15 cellular contexts compared by ENCODE assay signal in genomic region chr15:36757189-36757814, GRCh38.
DNase-seq lines count a peak whose midpoint lies in the region; ATAC-seq and TF ChIP-seq lines count a peak whose summit lies in the region.
"Had no signal": no experiment of that assay in that cellular context is flagged by ENCODE, and none has a peak within 500 bp of the region (broad histone marks: within the 10 kb centered on the region; RNA-seq: fewer than 3 reads in every experiment).

No MANE protein-coding gene starts in this region.

- H2AFZ ChIP-seq in IMR-90 (replicated peaks; ENCODE audit: low read length, poor library complexity): no peak overlapping the region

- no peaks in the 10 kb centered on the region for H3K36me3 Mint-ChIP-seq in Caco-2 (ENCODE audit: insufficient read depth, unreplicated experiment)

- no peak overlapping the region for H3K23ac ChIP-seq in IMR-90 (ENCODE audit: low read depth, low read length)

- BruUV-seq in IMR-90 (replicated peaks; lab: Mats Ljungman, UMichigan) (no TSS peak), Caco-2 (replicated peaks; lab: Mats Ljungman, UMichigan) (no TSS peak)

- no peak overlapping the region for H3K56ac ChIP-seq in IMR-90 (ENCODE audit: extremely low read depth, insufficient read depth, low read length)

- no peaks in the 10 kb centered on the region for H3K4me1 Mint-ChIP-seq in Caco-2 (ENCODE audit: low read depth, unreplicated experiment)

- no peaks in the 10 kb centered on the region for H3K27me3 Mint-ChIP-seq in Caco-2 (ENCODE audit: insufficient read depth, unreplicated experiment)
- H3K27me3 Mint-ChIP-seq: activated CD8-positive, alpha-beta T cell treated with anti-CD3 and anti-CD28 coated beads for 36 hours had no signal

- H3K4me3 ChIP-seq in IMR-90 (ENCODE audit: insufficient read depth, low read depth, low read length) (no peak overlapping the region), Caco-2 (ENCODE audit: low read depth, low read length) (no peak overlapping the region)
- H3K4me3 ChIP-seq: dorsolateral prefrontal cortex, gastroesophageal sphincter, stomach had no signal

- in situ Hi-C loops in Caki2 (cut with HindIII; ENCODE audit: low pct_unique_long_range_greater_than_20kb, low sequenced_read_pairs): no loop called here
- in situ Hi-C loops in IMR-90 (cut with MboI; ENCODE audit: low sequenced_read_pairs): no loop called here

- no peak overlapping the region for H4K5ac ChIP-seq in IMR-90 (ENCODE audit: low read depth, low read length)

- H4K8ac ChIP-seq in IMR-90 (ENCODE audit: low read depth in 2 of 2, low read length in 2 of 2): no peak overlapping the region

- H3K9me1 ChIP-seq in IMR-90 (ENCODE audit: insufficient read depth, low read length): no peaks in the 10 kb centered on the region; the same call in 1 of the 2 replicates

- no peak overlapping the region for H4K91ac ChIP-seq in IMR-90 (ENCODE audit: insufficient read depth, low read depth, low read length)

- H3K9me3 ChIP-seq in IMR-90 (ENCODE audit: control insufficient read depth, insufficient read depth, low read length) (peaks cover 5% of the 10 kb centered on the region), Caco-2 (no peaks in the 10 kb centered on the region; the same call in 1 of the 2 replicates)
- H3K9me3 ChIP-seq: gastroesophageal sphincter had no signal

- no peak for ATAC-seq in IMR-90 (ENCODE audit: low read depth)
- ATAC-seq in SK-N-SH treated with all-trans-retinoic acid at 6 μM for 48 hours: peak; percentile 86
- ATAC-seq in HG03097 (IDR thresholded peaks at IDR 0.05; ENCODE audit: low FRiP score, unreplicated experiment): no peak
- ATAC-seq: activated CD8-positive, alpha-beta T cell treated with anti-CD3 and anti-CD28 coated beads for 36 hours; gastroesophageal sphincter had no signal

- intact Hi-C loops in IMR-90 (cut with micrococcal nuclease): no loop called here
- intact Hi-C loops in Caco-2 (cut with micrococcal nuclease; ENCODE audit: unreplicated experiment): no loop called here

- no peak overlapping the region for H2BK15ac ChIP-seq in IMR-90 (ENCODE audit: low read depth, low read length)

- TF ChIP-seq CTCF in IMR-90 (conservative IDR thresholded peaks at IDR 0.05; ENCODE audit: low read depth, low read length) (no peak), Caco-2 (IDR thresholded peaks at IDR 0.05; ENCODE audit: insufficient read depth in 1 of 2, low read depth in 1 of 2, low read length in 1 of 2, severe bottlenecking in 1 of 2, unreplicated experiment in 1 of 2) (no peak)

- H3K18ac ChIP-seq in IMR-90 (ENCODE audit: low read depth, low read length): no peak overlapping the region

- no peak for TF ChIP-seq RAD21 in IMR-90 (IDR thresholded peaks at IDR 0.05; ENCODE audit: low read length)

- H3K4me2 ChIP-seq in IMR-90 (ENCODE audit: low read depth, low read length): no peak overlapping the region

- no peak overlapping the region for H3K4ac ChIP-seq in IMR-90 (ENCODE audit: low read depth, low read length)

- no peak overlapping the region for H2BK5ac ChIP-seq in IMR-90 (ENCODE audit: low read depth, low read length, poor library complexity, severe bottlenecking)

- no peaks in the 10 kb centered on the region for H4K20me1 ChIP-seq in IMR-90 (ENCODE audit: insufficient read depth, low read length)

- H2AK9ac ChIP-seq in IMR-90 (replicated peaks; ENCODE audit: low read depth, low read length, poor library complexity): no peak overlapping the region

- H2AK5ac ChIP-seq in IMR-90 (ENCODE audit: low read depth, low read length): peak overlapping the region; percentile 64; the same call in 1 of the 2 replicates

- peaks cover 9% of the 10 kb centered on the region for H3K9me3 Mint-ChIP-seq in Caco-2 (ENCODE audit: unreplicated experiment)

- H3K36me3 ChIP-seq in IMR-90 (ENCODE audit: control insufficient read depth, insufficient read depth, low read length): no peaks in the 10 kb centered on the region
- no peaks in the 10 kb centered on the region for H3K36me3 ChIP-seq in Caco-2 (ENCODE audit: control insufficient read depth, insufficient read depth, low read length)
- H3K36me3 ChIP-seq: stomach had no signal

- H3K4me1 ChIP-seq in IMR-90 (ENCODE audit: control insufficient read depth, insufficient read depth, low read length) (no peaks in the 10 kb centered on the region; the same call in 1 of the 2 replicates), Caco-2 (no peaks in the 10 kb centered on the region)
- H3K4me1 ChIP-seq: gastroesophageal sphincter had no signal

- H3K27ac ChIP-seq in IMR-90 (ENCODE audit: insufficient read depth, low read length) (no peak overlapping the region), epithelial cell of prostate (no peak overlapping the region)
- H3K27ac ChIP-seq: dorsolateral prefrontal cortex, gastroesophageal sphincter, stomach had no signal

- H3K27ac Mint-ChIP-seq in Caco-2 (ENCODE audit: unreplicated experiment): no peak overlapping the region
- H3K27ac Mint-ChIP-seq: activated CD8-positive, alpha-beta T cell treated with anti-CD3 and anti-CD28 coated beads for 36 hours had no signal

- H3K27me3 ChIP-seq in IMR-90 (ENCODE audit: control insufficient read depth, insufficient read depth, low read length): no peaks in the 10 kb centered on the region
- no peaks in the 10 kb centered on the region for H3K27me3 ChIP-seq in Caco-2 (replicated peaks; ENCODE audit: control insufficient read depth, insufficient read depth, low read length)
- H3K27me3 ChIP-seq: dorsolateral prefrontal cortex, gastroesophageal sphincter, stomach had no signal

- no peak overlapping the region for H3K9ac ChIP-seq in IMR-90 (ENCODE audit: low read depth, low read length)

- H2BK120ac ChIP-seq in IMR-90 (ENCODE audit: low read depth, low read length): no peak overlapping the region

- CTCF ChIA-PET in IMR-90 (lab: Yijun Ruan, JAX): no interaction called here
- CTCF ChIA-PET in Caco-2 (lab: Charles Lee): no interaction called here

- H3K79me1 ChIP-seq in IMR-90 (ENCODE audit: low read depth in 1 of 2, low read length in 2 of 2): no peaks in the 10 kb centered on the region

- POLR2A ChIA-PET in IMR-90 (lab: Charles Lee; ENCODE audit: unreplicated experiment) (no interaction called here), Caco-2 (lab: Charles Lee) (no interaction called here)

- TF ChIP-seq POLR2A in IMR-90 (IDR thresholded peaks at IDR 0.05; ENCODE audit: low read depth, low read length): no peak

- DNase-seq in Caki2 (ENCODE audit: low read depth): peak; percentile 69
- DNase-seq in IMR-90: peak; percentile 26
- DNase-seq in epithelial cell of prostate (ENCODE audit: low read depth, low spot score): peak; percentile 20
- no peak for DNase-seq in Caco-2
- no peak for DNase-seq in DMS79 (lab: John Stamatoyannopoulos, UW)
- DNase-seq in GM03348 (ENCODE audit: low spot score): no peak
- DNase-seq: activated CD8-positive, alpha-beta T cell treated with anti-CD3 and anti-CD28 coated beads for 36 hours; activated naive CD4-positive, alpha-beta T cell treated with Interleukin-2 at 50 U/mL for 16 hours; DND-41; KG1; stomach had no signal

- no peak overlapping the region for H3K14ac ChIP-seq in IMR-90 (replicated peaks; ENCODE audit: low read depth, low read length)

- WGBS in IMR-90 (ENCODE audit: extremely low coverage in 2 of 2, insufficient read length in 1 of 2), 2 experiments: 80% methylated on average over 1 of the region's 11 CpGs; no CpG with 5 or more reads in 1 of the 2 experiments

- no peak overlapping the region for H3K4me3 Mint-ChIP-seq in Caco-2 (ENCODE audit: unreplicated experiment)
- H3K4me3 Mint-ChIP-seq: activated CD8-positive, alpha-beta T cell treated with anti-CD3 and anti-CD28 coated beads for 36 hours had no signal

- dilution Hi-C loops in IMR-90 (cut with HindIII; ENCODE audit: low sequenced_read_pairs, unreplicated experiment): no loop called here

- H2BK20ac ChIP-seq in IMR-90 (ENCODE audit: low read depth, low read length): no peak overlapping the region

TF ChIP-seq in IMR-90, 13 proteins besides CTCF, POLR2A, EP300 and RAD21:
- TF ChIP-seq MAFK (IDR thresholded peaks at IDR 0.05; ENCODE audit: low read depth, low read length) (no peak), RFX5 (IDR thresholded peaks at IDR 0.05; ENCODE audit: low read depth, low read length) (no peak), MAZ (IDR thresholded peaks at IDR 0.05; ENCODE audit: borderline replicate concordance, low read depth, low read length) (no peak)

TF ChIP-seq in SK-N-SH treated with all-trans-retinoic acid at 6 μM for 48 hours, 23 proteins besides CTCF, POLR2A, EP300 and RAD21 (continues in another document):
- TF ChIP-seq TSHZ2 (CRISPR knock-in tag; IDR thresholded peaks at IDR 0.05): no peak
- TF ChIP-seq, protein P1, sequence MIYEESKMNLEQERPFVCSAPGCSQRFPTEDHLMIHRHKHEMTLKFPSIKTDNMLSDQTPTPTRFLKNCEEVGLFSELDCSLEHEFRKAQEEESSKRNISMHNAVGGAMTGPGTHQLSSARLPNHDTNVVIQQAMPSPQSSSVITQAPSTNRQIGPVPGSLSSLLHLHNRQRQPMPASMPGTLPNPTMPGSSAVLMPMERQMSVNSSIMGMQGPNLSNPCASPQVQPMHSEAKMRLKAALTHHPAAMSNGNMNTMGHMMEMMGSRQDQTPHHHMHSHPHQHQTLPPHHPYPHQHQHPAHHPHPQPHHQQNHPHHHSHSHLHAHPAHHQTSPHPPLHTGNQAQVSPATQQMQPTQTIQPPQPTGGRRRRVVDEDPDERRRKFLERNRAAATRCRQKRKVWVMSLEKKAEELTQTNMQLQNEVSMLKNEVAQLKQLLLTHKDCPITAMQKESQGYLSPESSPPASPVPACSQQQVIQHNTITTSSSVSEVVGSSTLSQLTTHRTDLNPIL (CRISPR knock-in tag; IDR thresholded peaks at IDR 0.05; ENCODE audit: low read depth): no peak
- TF ChIP-seq RARB (CRISPR knock-in tag; IDR thresholded peaks at IDR 0.05): no peak

Comparison
In these comparisons a context has a peak if more than half of its experiments do, and no peak if none do; other contexts are left out.
1. DNase-seq: peak in Caki2 (single experiment), IMR-90 (single experiment) and epithelial cell of prostate (single experiment); none in Caco-2 (0 of 2), DMS79 (single experiment) and GM03348 (single experiment).